1 cellular context compared by ENCODE assay signal in genomic region chr4:172666711-172667368, GRCh38.
TF ChIP-seq lines count a peak whose summit lies in the region.

No MANE protein-coding gene starts in this region.

TF ChIP-seq in GM12878, 131 proteins besides CTCF, POLR2A, EP300 and RAD21 (continued from another document):
- TF ChIP-seq ZNF384 (IDR thresholded peaks at IDR 0.05; ENCODE audit: borderline replicate concordance, low read depth, low read length) (no peak), MYC (IDR thresholded peaks at IDR 0.05; ENCODE audit: insufficient read depth, insufficient read length, insufficient replicate concordance, low read length, severe bottlenecking) (no peak), NBN (IDR thresholded peaks at IDR 0.05) (no peak), SMAD5 (IDR thresholded peaks at IDR 0.05; ENCODE audit: low read depth) (no peak), TCF7 (IDR thresholded peaks at IDR 0.05; ENCODE audit: borderline replicate concordance) (no peak), ZNF207 (IDR thresholded peaks at IDR 0.05; ENCODE audit: borderline replicate concordance) (no peak), IKZF1 (conservative IDR thresholded peaks at IDR 0.05) (no peak)
